ENCODE assay signal across 1 cellular context in the genomic region with DNA sequence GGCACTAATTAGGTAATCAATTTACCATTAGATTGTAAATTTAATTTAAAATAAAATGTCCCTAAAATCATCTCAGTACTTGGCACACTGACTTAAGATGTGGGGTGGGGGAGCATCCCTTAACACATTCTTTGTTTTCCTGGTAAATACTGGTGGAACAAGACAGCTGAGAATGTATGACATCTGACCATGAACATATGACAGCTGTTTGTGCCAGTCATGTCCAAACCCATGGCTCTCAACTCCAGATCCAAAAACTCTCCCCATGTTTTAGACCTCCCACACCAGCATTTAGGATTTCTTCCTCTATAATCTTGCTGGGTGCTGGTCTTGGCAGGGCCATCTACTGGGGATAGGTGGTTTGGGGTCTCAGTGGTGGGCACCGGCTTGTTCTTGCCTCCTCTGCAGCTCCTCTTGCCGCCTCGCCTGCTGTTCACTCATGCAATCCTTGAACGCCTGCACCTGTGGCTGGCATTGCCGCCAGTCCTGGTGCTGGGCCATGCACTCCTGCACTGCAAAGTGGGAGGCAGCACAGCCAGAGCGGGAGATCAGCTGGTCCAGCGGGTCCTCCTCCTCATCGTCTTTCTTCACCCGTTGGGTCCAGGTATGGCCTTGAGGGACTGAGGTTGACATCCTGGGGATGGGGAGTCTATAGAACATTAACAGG.
A peak's percentile ranks its signal among the peaks of the same experiment; 100 is the strongest.
TF ChIP-seq lines count a peak whose summit lies in the region.

No MANE protein-coding gene starts in this region.

TF ChIP-seq in H1, 55 proteins besides CTCF, POLR2A, EP300 and RAD21:
- TF ChIP-seq POLR2AphosphoS5 (IDR thresholded peaks at IDR 0.05; ENCODE audit: low read depth, low read length) (0 out of 2 replicates have a peak, but pooled peaks have one; percentile 7), EZH2 (IDR thresholded peaks at IDR 0.05; ENCODE audit: low read depth, low read length, severe bottlenecking) (no peak)
